ENCODE assay signal across 24 cellular contexts in the genomic region with DNA sequence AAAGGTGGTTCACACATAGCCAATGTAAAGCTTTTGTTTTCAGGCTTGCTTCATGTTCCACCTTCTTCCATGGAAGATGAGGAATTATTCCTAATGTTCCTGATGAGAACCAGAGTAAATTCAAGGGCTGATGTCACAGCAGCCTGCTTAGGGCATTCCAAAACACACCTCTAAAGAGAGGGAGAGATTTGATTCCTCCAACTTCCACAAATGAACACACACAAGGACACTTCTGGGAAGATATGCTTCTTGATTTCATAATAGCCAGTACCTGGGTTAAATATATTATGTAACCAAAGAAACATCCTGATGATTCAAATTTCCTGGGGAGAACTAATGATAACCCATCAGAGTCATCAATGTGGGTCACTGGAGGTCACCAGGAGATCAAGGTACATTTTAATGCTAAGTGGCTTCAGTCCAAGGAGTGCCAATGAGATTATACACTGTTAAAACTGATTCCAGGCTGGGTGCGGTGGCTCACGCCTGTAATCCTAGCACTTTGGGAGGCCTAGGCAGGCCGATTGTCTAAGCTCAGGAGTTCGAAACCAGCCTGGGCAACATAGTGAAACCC. TPM values are rescaled to one million over a fixed set of nuclear protein-coding genes. Genes with fewer than 3 reads are reported as not detected.
DNase-seq lines count a peak whose midpoint lies in the region; ATAC-seq, FAIRE-seq and TF ChIP-seq lines count a peak whose summit lies in the region.
"Had no signal": no experiment of that assay in that cellular context is flagged by ENCODE, and none has a peak within 500 bp of the region (broad histone marks: within the 10 kb centered on the region; RNA-seq: fewer than 3 reads in every experiment).

No MANE protein-coding gene starts in this region.

- H3K4me1 Mint-ChIP-seq in stimulated activated naive CD8-positive, alpha-beta T cell treated with anti-CD3 and anti-CD28 coated beads, Interleukin-15, amount 100 ng/mL, for 72 hours, result peaks cover 53% of the 10 kb centered on the region

- FAIRE-seq in GM12891 (lab: Jason Lieb, UNC), result no peak
- FAIRE-seq: G401.6 had no signal

- H3K36me3 ChIP-seq in lung (ENCODE audit: control insufficient read depth in 2 of 2, insufficient read depth in 2 of 2, low read length in 2 of 2) (no peaks in the 10 kb centered on the region), heart right ventricle (peaks cover 0 to 4% (median 0%) of the 10 kb centered on the region in 9 donors)
- H3K36me3 ChIP-seq: thoracic aorta had no signal

- H3K4me3 ChIP-seq in epithelial cell of esophagus (ENCODE audit: low read length), result no peak overlapping the region
- H3K4me3 ChIP-seq in lung, result no peak overlapping the region
- H3K4me3 ChIP-seq in heart right ventricle, result no peak overlapping the region
- H3K4me3 ChIP-seq: thoracic aorta had no signal

- no peak for ATAC-seq in stimulated activated naive CD8-positive, alpha-beta T cell treated with anti-CD3 and anti-CD28 coated beads, Interleukin-15, amount 100 ng/mL, for 72 hours
- no peak for ATAC-seq in stimulated activated naive CD8-positive, alpha-beta T cell treated with anti-CD3 and anti-CD28 coated beads, Interleukin-15, Interleukin-2, amounts not matched to agents 100 U/mL and 50 U/mL, for 24 hours
- ATAC-seq in lung (ENCODE audit: insufficient read depth, low FRiP score) (no peak), heart right ventricle (no peak)
- ATAC-seq: activated CD8-positive, alpha-beta T cell treated with anti-CD3 and anti-CD28 coated beads, Interleukin-2, amount 10 ng/mL, durations not matched to agents 7 days and 5 days had no signal

- no peak for TF ChIP-seq CTCF in epithelial cell of esophagus (IDR thresholded peaks at IDR 0.05; ENCODE audit: insufficient read depth, low read depth, low read length, missing control alignments)
- no peak for TF ChIP-seq CTCF in lung (IDR thresholded peaks at IDR 0.05; ENCODE audit: control extremely low read depth, extremely low read depth)
- no peak for TF ChIP-seq CTCF in heart right ventricle (IDR thresholded peaks at IDR 0.05)

- peaks cover 3 to 14% of the 10 kb centered on the region in 2 donors for H3K9me3 Mint-ChIP-seq in stimulated activated naive CD8-positive, alpha-beta T cell treated with anti-CD3 and anti-CD28 coated beads, Interleukin-15, amount 100 ng/mL, for 72 hours

- H3K27ac ChIP-seq in lung (ENCODE audit: low read depth in 1 of 2, low read length in 1 of 2) (no peak overlapping the region), heart right ventricle (no peak overlapping the region)
- H3K27ac ChIP-seq: thoracic aorta had no signal

- DNase-seq in stimulated activated naive CD8-positive, alpha-beta T cell treated with anti-CD3 and anti-CD28 coated beads, Interleukin-15, amount 100 ng/mL, for 72 hours, result no peak
- DNase-seq in stimulated activated naive CD8-positive, alpha-beta T cell treated with anti-CD3 and anti-CD28 coated beads, Interleukin-15, Interleukin-2, amounts not matched to agents 100 U/mL and 50 U/mL, for 24 hours, result no peak
- DNase-seq in epithelial cell of esophagus (ENCODE audit: low read depth) (peak; percentile 70), lung (ENCODE audit: low spot score) (peak; percentile 9), GM12891 (ENCODE audit: insufficient read length, low spot score) (no peak), GOT3 (lab: John Stamatoyannopoulos, UW) (no peak), heart right ventricle (no peak)
- DNase-seq: activated CD4-positive, alpha-beta T cell treated with anti-CD3 and anti-CD28 coated beads for 1 hour; activated CD8-positive, alpha-beta T cell treated with anti-CD3 and anti-CD28 coated beads, Interleukin-2, amount 10 ng/mL, durations not matched to agents 7 days and 5 days; activated gamma-delta T cell; activated T-cell treated with anti-CD3 and anti-CD28 coated beads for 4 hours; cerebellar nuclear complex; DMS153; H9; kidney glomerular epithelial cell; mesendoderm; NCI-H1105; NCI-H187 treated with DMSO at 0.1 percent for 48 hours; Right ventricle myocardium superior; stimulated activated CD4-positive, alpha-beta T cell treated with anti-CD3 and anti-CD28 coated beads, Interleukin-15, amount 100 ng/mL, for 24 hours; stimulated activated naive CD4-positive, alpha-beta T cell treated with Interleukin-2 at 50 U/mL for 16 hours had no signal

- no peak overlapping the region for H3K4me3 Mint-ChIP-seq in stimulated activated naive CD8-positive, alpha-beta T cell treated with anti-CD3 and anti-CD28 coated beads, Interleukin-15, amount 100 ng/mL, for 72 hours
- H3K4me3 Mint-ChIP-seq: activated CD8-positive, alpha-beta T cell treated with anti-CD3 and anti-CD28 coated beads, Interleukin-2, amount 10 ng/mL, durations not matched to agents 7 days and 5 days; H9 had no signal

- H3K27ac Mint-ChIP-seq in stimulated activated naive CD8-positive, alpha-beta T cell treated with anti-CD3 and anti-CD28 coated beads, Interleukin-15, amount 100 ng/mL, for 72 hours, result peak overlapping the region; percentile 22 to 27
- H3K27ac Mint-ChIP-seq: activated CD8-positive, alpha-beta T cell treated with anti-CD3 and anti-CD28 coated beads, Interleukin-2, amount 10 ng/mL, durations not matched to agents 7 days and 5 days; H9; progenitor cell of endocrine pancreas had no signal

- H3K27me3 Mint-ChIP-seq in stimulated activated naive CD8-positive, alpha-beta T cell treated with anti-CD3 and anti-CD28 coated beads, Interleukin-15, amount 100 ng/mL, for 72 hours, result no peaks in the 10 kb centered on the region
- H3K27me3 Mint-ChIP-seq: progenitor cell of endocrine pancreas had no signal

- H3K27me3 ChIP-seq in lung (ENCODE audit: control insufficient read depth, insufficient read depth) (no peaks in the 10 kb centered on the region), heart right ventricle (peaks cover 0 to 76% (median 0%) of the 10 kb centered on the region in 7 donors)

- H3K9me3 ChIP-seq in lung (ENCODE audit: control insufficient read depth in 2 of 2, insufficient read depth in 1 of 2, low read length in 1 of 2), result peaks cover 0 to 4% of the 10 kb centered on the region in 2 donors
- peaks cover 0 to 15% (median 0%) of the 10 kb centered on the region in 11 donors for H3K9me3 ChIP-seq in heart right ventricle
- H3K9me3 ChIP-seq: thoracic aorta had no signal

- H3K4me1 ChIP-seq in lung (ENCODE audit: control insufficient read depth in 2 of 2, insufficient read depth in 2 of 2, low read length in 2 of 2), result peaks cover 0 to 4% of the 10 kb centered on the region in 2 donors
- peaks cover 0 to 22% (median 7%) of the 10 kb centered on the region in 9 donors for H3K4me1 ChIP-seq in heart right ventricle

- 94 to 96% methylated on average over 4 of the region's 4 CpGs for WGBS in lung, 2 donors
- WGBS in heart right ventricle, 2 donors, result 95 to 98% methylated on average over 4 of the region's 4 CpGs

- no peak for TF ChIP-seq POLR2A in GM12891 (IDR thresholded peaks at IDR 0.05; ENCODE audit: low read depth, low read length)

- intact Hi-C loops in heart right ventricle (cut with DNase I), result loop anchor here in 7 of 10 donors (5.0 to 10.0 kb wide), 6 partner anchors 55 to 190 kb away; a partner anchor contains a TSS

TF ChIP-seq in GM12891, 5 proteins besides CTCF, POLR2A, EP300 and RAD21:
- no peak for TF ChIP-seq SPI1 (IDR thresholded peaks at IDR 0.05; ENCODE audit: low read depth, low read length)
- TF ChIP-seq POU2F2 (IDR thresholded peaks at IDR 0.05; ENCODE audit: low read depth, low read length), result no peak
- TF ChIP-seq TAF1 (IDR thresholded peaks at IDR 0.05; ENCODE audit: low read depth, low read length), result no peak
- TF ChIP-seq POLR2AphosphoS5 (IDR thresholded peaks at IDR 0.05; ENCODE audit: low read depth, low read length), result no peak
- TF ChIP-seq PAX5 (IDR thresholded peaks at IDR 0.05; ENCODE audit: insufficient read depth, low read length, severe bottlenecking), result no peak

RNA-seq across cellular contexts. Expression of a gene that starts 53.9 kb away (rescaled TPM):
- total RNA-seq in lung (100 to 1,000 TPM; 158 to 193 TPM), heart right ventricle (10 to 100 TPM; 31.6 to 73.7 (median 43.4) TPM)
- polyA plus RNA-seq in lung (100 to 1,000 TPM in 1 of 2 donors, 10 to 100 TPM in 1; 48.8 to 109 TPM), heart right ventricle (10 to 100 TPM; 32.0 to 45.3 TPM)
- polyA plus RNA-seq in GM12891 (2012; ENCODE audit: low read depth, missing spikeins), result 8.0 TPM

Comparison
In these comparisons a context has a peak if more than half of its experiments do, and no peak if none do; other contexts are left out.
1. DNase-seq: peak in epithelial cell of esophagus (single experiment) and lung (single experiment); none in stimulated activated naive CD8-positive, alpha-beta T cell treated with anti-CD3 and anti-CD28 coated beads, Interleukin-15, amount 100 ng/mL, for 72 hours (0 of 2), stimulated activated naive CD8-positive, alpha-beta T cell treated with anti-CD3 and anti-CD28 coated beads, Interleukin-15, Interleukin-2, amounts not matched to agents 100 U/mL and 50 U/mL, for 24 hours (single experiment), GM12891 (single experiment), GOT3 (single experiment) and heart right ventricle (0 of 2).